ENCODE assay signal across 9 cellular contexts in the genomic region with DNA sequence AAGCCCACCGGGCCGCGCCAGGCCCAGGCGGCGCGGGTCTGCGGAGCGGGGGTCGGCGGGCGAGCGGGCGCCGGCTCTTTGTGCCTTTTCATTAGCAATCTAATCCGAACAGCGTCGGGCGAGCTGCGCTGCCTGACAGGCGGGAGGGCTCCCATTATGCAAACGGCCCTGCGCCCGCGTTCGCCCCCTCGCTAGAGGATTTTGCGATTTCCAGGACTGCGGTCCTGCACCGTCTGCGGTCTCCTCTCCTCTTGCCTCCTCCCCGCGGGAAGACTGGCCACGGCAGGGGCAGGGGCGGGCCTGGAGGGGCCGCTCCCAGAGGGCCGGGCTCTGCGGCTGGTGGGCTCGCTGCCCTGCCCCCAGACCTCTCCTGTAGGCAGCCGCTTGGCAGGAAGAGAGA. TPM values are rescaled to one million over a fixed set of nuclear protein-coding genes. Genes with fewer than 3 reads are reported as not detected.
A peak's percentile ranks its signal among the peaks of the same experiment; 100 is the strongest.
DNase-seq lines count a peak whose midpoint lies in the region; ATAC-seq and TF ChIP-seq lines count a peak whose summit lies in the region.
"Not testable (repeated sequence)": the region's sequence is repeated elsewhere in the genome, so short reads cannot be mapped to it uniquely, and the experiment has no call there.
"Had no signal": no experiment of that assay in that cellular context is flagged by ENCODE, and none has a peak within 500 bp of the region (broad histone marks: within the 10 kb centered on the region; RNA-seq: fewer than 3 reads in every experiment).

No MANE protein-coding gene starts in this region.

- not testable (repeated sequence) for H3K27me3 Mint-ChIP-seq in CD4-positive, alpha-beta memory T cell; activated naive CD8-positive, alpha-beta T cell treated with anti-CD3 and anti-CD28 coated beads for 36 hours; naive thymus-derived CD8-positive, alpha-beta T cell

- H3K36me3 Mint-ChIP-seq in CD4-positive, alpha-beta memory T cell; activated naive CD8-positive, alpha-beta T cell treated with anti-CD3 and anti-CD28 coated beads for 36 hours; naive thymus-derived CD8-positive, alpha-beta T cell: not testable (repeated sequence)

- CTCF ChIA-PET in CD4-positive, alpha-beta memory T cell (lab: Charles Lee; ENCODE audit: partially characterized antibody), result not testable (repeated sequence)

- not testable (repeated sequence) for H3K9me3 ChIP-seq in CD4-positive, alpha-beta memory T cell (ENCODE audit: control insufficient read depth in 1 of 2, low read length in 2 of 2); SK-N-MC (ENCODE audit: low read depth, low read length)

- intact Hi-C loops in CD4-positive, alpha-beta memory T cell (cut with micrococcal nuclease), result not testable (repeated sequence)

- not testable (repeated sequence) for H3K27ac Mint-ChIP-seq in CD4-positive, alpha-beta memory T cell; activated naive CD8-positive, alpha-beta T cell treated with anti-CD3 and anti-CD28 coated beads for 36 hours
- peak overlapping the region in 2 of 10 donors; percentile 31 to 33 for H3K27ac Mint-ChIP-seq in naive thymus-derived CD8-positive, alpha-beta T cell

- not testable (repeated sequence) for H3K4me1 ChIP-seq in CD4-positive, alpha-beta memory T cell (ENCODE audit: insufficient read depth, low read length)

- TF ChIP-seq CTCF in foreskin fibroblast (IDR thresholded peaks at IDR 0.05; ENCODE audit: low read depth, low read length), result not testable (repeated sequence)

- H3K4me3 ChIP-seq in CD4-positive, alpha-beta memory T cell (ENCODE audit: low read length in 2 of 2), result not testable (repeated sequence)
- H3K4me3 ChIP-seq in SK-N-MC, result peak overlapping the region; percentile 58
- peak overlapping the region; percentile 38 to 53 for H3K4me3 ChIP-seq in foreskin fibroblast (ENCODE audit: low read depth in 1 of 2, low read length in 2 of 2)

- peak overlapping the region in 5 of 8 donors; percentile 36 to 67 (median 55) for H3K4me3 Mint-ChIP-seq in CD4-positive, alpha-beta memory T cell
- H3K4me3 Mint-ChIP-seq in activated naive CD8-positive, alpha-beta T cell treated with anti-CD3 and anti-CD28 coated beads for 36 hours, result peak overlapping the region; percentile 64
- peak overlapping the region in 7 of 10 donors; percentile 39 to 77 (median 54) for H3K4me3 Mint-ChIP-seq in naive thymus-derived CD8-positive, alpha-beta T cell

- DNase-seq in CD4-positive, alpha-beta memory T cell, result peak in 3 of 5 donors; percentile 4 to 8 (median 8)
- DNase-seq in SK-N-MC (ENCODE audit: low read depth, low spot score); foreskin fibroblast: not testable (repeated sequence)
- peak; percentile 41 for DNase-seq in activated naive CD8-positive, alpha-beta T cell treated with anti-CD3 and anti-CD28 coated beads for 36 hours
- peak in 6 of 10 donors; percentile 3 to 56 (median 18) for DNase-seq in naive thymus-derived CD8-positive, alpha-beta T cell
- DNase-seq in stimulated activated CD8-positive, alpha-beta memory T cell treated with anti-CD3 and anti-CD28 coated beads, Interleukin-4, amount 100 ng/mL, for 48 hours, result peak; percentile 59

- not testable (repeated sequence) for H3K9me3 Mint-ChIP-seq in CD4-positive, alpha-beta memory T cell; activated naive CD8-positive, alpha-beta T cell treated with anti-CD3 and anti-CD28 coated beads for 36 hours; naive thymus-derived CD8-positive, alpha-beta T cell

- not testable (repeated sequence) for H3K36me3 ChIP-seq in CD4-positive, alpha-beta memory T cell (ENCODE audit: insufficient read depth, low read length); SK-N-MC (ENCODE audit: insufficient read depth, low read length)

- peak; percentile 31 for ATAC-seq in GM21528 (IDR thresholded peaks at IDR 0.05; ENCODE audit: low FRiP score, unreplicated experiment)
- ATAC-seq in HG03139 (IDR thresholded peaks at IDR 0.05; ENCODE audit: unreplicated experiment), result peak; percentile 11
- ATAC-seq in naive thymus-derived CD8-positive, alpha-beta T cell, result peak in 1 of 2 donors; percentile 14

- not testable (repeated sequence) for H3K4me1 Mint-ChIP-seq in CD4-positive, alpha-beta memory T cell; activated naive CD8-positive, alpha-beta T cell treated with anti-CD3 and anti-CD28 coated beads for 36 hours; naive thymus-derived CD8-positive, alpha-beta T cell

- not testable (repeated sequence) for H3K9ac ChIP-seq in SK-N-MC (ENCODE audit: insufficient read length)

- H3K27ac ChIP-seq in CD4-positive, alpha-beta memory T cell (ENCODE audit: low read depth, low read length); SK-N-MC: not testable (repeated sequence)

- POLR2A ChIA-PET in CD4-positive, alpha-beta memory T cell (lab: Charles Lee; ENCODE audit: partially characterized antibody); naive thymus-derived CD8-positive, alpha-beta T cell (lab: Charles Lee): not testable (repeated sequence)

- H3K27me3 ChIP-seq in CD4-positive, alpha-beta memory T cell (ENCODE audit: insufficient read depth, low read length), result not testable (repeated sequence)

RNA-seq across cellular contexts. Expression of a gene that starts 0.6 kb away (rescaled TPM):
- total RNA-seq in CD4-positive, alpha-beta memory T cell, result 10 to 100 TPM in 1 of 2 experiments, 1 to 10 TPM in 1; 8.9 to 10.6 TPM
- under 1 TPM; 0.21 to 0.91 TPM for polyA plus RNA-seq in CD4-positive, alpha-beta memory T cell
- total RNA-seq in activated naive CD8-positive, alpha-beta T cell treated with anti-CD3 and anti-CD28 coated beads for 36 hours, result 1 to 10 TPM; 5.4 to 5.8 TPM
- total RNA-seq in naive thymus-derived CD8-positive, alpha-beta T cell, result 10 to 100 TPM; 11.1 to 11.3 TPM
- polyA plus RNA-seq in naive thymus-derived CD8-positive, alpha-beta T cell, result 1 to 10 TPM in 2 of 3 donors, under 1 TPM in 1; 0.77 to 1.1 (median 1.0) TPM

RNA-seq across cellular contexts. Expression of a gene that starts 34.3 kb away (rescaled TPM):
- total RNA-seq in CD4-positive, alpha-beta memory T cell, result 1 to 10 TPM; 3.7 to 4.0 TPM
- under 1 TPM; 0.09 to 0.78 TPM for polyA plus RNA-seq in CD4-positive, alpha-beta memory T cell
- under 1 TPM; 0.19 to 0.32 TPM for total RNA-seq in activated naive CD8-positive, alpha-beta T cell treated with anti-CD3 and anti-CD28 coated beads for 36 hours
- 1 to 10 TPM in 1 of 2 experiments, under 1 TPM in 1; 0.80 to 2.4 TPM for total RNA-seq in naive thymus-derived CD8-positive, alpha-beta T cell
- polyA plus RNA-seq in naive thymus-derived CD8-positive, alpha-beta T cell, result under 1 TPM; 0.16 to 0.59 (median 0.49) TPM
- total RNA-seq: PC-9 had no signal

RNA-seq across cellular contexts. Expression of a gene that starts 49.4 kb away (rescaled TPM):
- 1 to 10 TPM; 3.5 to 4.8 TPM for total RNA-seq in CD4-positive, alpha-beta memory T cell
- polyA plus RNA-seq in CD4-positive, alpha-beta memory T cell, result 1 to 10 TPM; 3.1 to 3.6 TPM
- 1 to 10 TPM; 1.3 TPM for total RNA-seq in activated naive CD8-positive, alpha-beta T cell treated with anti-CD3 and anti-CD28 coated beads for 36 hours
- 1 to 10 TPM; 5.4 to 5.6 TPM for total RNA-seq in naive thymus-derived CD8-positive, alpha-beta T cell
- 1 to 10 TPM; 1.0 to 1.5 (median 1.1) TPM for polyA plus RNA-seq in naive thymus-derived CD8-positive, alpha-beta T cell
